In the genomic region with DNA sequence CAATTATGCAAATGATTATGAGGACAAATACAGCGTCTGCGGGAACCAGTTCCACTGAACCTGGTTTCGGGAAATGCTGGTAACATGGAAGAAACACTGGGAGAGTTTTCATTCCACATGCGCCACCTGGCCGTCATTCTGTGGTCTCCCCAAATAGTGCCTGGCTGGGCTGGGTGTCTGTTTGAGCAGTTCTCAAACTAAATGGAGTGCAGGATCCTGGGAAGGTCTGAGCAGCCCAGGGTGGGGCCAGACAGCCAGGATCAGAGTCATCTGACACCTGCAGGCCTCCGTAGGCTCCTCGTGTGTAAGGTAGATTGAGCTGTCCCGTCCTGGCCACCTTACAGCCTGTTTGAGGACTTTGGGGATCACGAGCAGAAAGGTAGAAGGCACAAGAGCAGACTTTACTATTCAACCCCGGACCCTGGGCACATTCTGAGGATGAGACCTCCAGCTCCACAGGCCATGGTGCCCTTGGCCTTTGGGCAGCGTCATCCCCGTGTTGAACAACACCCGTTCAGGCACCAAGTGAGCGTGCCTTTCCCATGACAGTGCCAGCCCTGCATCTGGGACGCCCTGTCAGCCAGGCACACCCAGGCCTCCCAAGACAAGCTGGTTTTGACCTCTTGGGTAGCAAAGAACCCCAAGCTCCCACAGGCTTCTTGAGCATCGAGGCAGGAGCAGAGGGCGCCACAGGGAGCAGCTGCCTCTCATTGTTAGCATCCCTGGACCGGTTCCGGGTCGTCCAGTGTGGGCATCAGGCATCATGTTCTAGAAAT, we compare ENCODE assay signal across 17 cellular contexts.
DNase-seq lines count a peak whose midpoint lies in the region; ATAC-seq and TF ChIP-seq lines count a peak whose summit lies in the region.
"Had no signal": no experiment of that assay in that cellular context is flagged by ENCODE, and none has a peak within 500 bp of the region (broad histone marks: within the 10 kb centered on the region; RNA-seq: fewer than 3 reads in every experiment).

No MANE protein-coding gene starts in this region.

- H3K4me1 ChIP-seq in breast epithelium, result peaks cover 4 to 13% of the 10 kb centered on the region in 2 donors
- peaks cover 11% of the 10 kb centered on the region for H3K4me1 ChIP-seq in mammary epithelial cell (ENCODE audit: insufficient read depth, low read length)
- H3K4me1 ChIP-seq in lung (ENCODE audit: control insufficient read depth in 2 of 2, insufficient read depth in 2 of 2, low read length in 2 of 2), result peaks cover 0 to 5% of the 10 kb centered on the region in 2 donors
- H3K4me1 ChIP-seq in upper lobe of right lung, result peaks cover 6% of the 10 kb centered on the region

- H3K27me3 ChIP-seq in breast epithelium (no peaks in the 10 kb centered on the region), mammary epithelial cell (ENCODE audit: insufficient read depth, low read length) (no peaks in the 10 kb centered on the region), lung (ENCODE audit: control insufficient read depth, insufficient read depth) (no peaks in the 10 kb centered on the region), upper lobe of right lung (no peaks in the 10 kb centered on the region)
- H3K27me3 ChIP-seq: hepatocyte had no signal

- 93% methylated on average over 17 of the region's 20 CpGs for WGBS in mammary epithelial cell (ENCODE audit: low coverage, missing lambda C conversion rate)
- 84 to 90% methylated on average over 20 of the region's 20 CpGs for WGBS in lung, 2 donors

- peak overlapping the region in 1 of 3 donors; percentile 38 for H3K4me3 ChIP-seq in breast epithelium
- no peak overlapping the region for H3K4me3 ChIP-seq in mammary epithelial cell (replicated peaks in 1 of 3; ENCODE audit: insufficient read depth in 1 of 3, low read depth in 2 of 3, low read length in 3 of 3)
- H3K4me3 ChIP-seq in lung, result no peak overlapping the region
- no peak overlapping the region for H3K4me3 ChIP-seq in upper lobe of right lung
- H3K4me3 ChIP-seq: hepatocyte had no signal

- H3K4me2 ChIP-seq in mammary epithelial cell (ENCODE audit: insufficient read depth, low read depth, low read length), result no peak overlapping the region
- H3K4me2 ChIP-seq: hepatocyte had no signal

- TF ChIP-seq CTCF in breast epithelium (IDR thresholded peaks at IDR 0.05) (peak in 1 of 3 donors; percentile 46), mammary epithelial cell (conservative IDR thresholded peaks at IDR 0.05 in 1 of 2, IDR thresholded peaks at IDR 0.05 in 1 of 2; ENCODE audit: extremely low read depth in 1 of 2, insufficient read depth in 1 of 2, low read depth in 1 of 2, low read length in 2 of 2) (no peak), lung (IDR thresholded peaks at IDR 0.05; ENCODE audit: control extremely low read depth, extremely low read depth) (no peak), upper lobe of right lung (IDR thresholded peaks at IDR 0.05) (peak; percentile 24)

- no peaks in the 10 kb centered on the region for H4K20me1 ChIP-seq in mammary epithelial cell (ENCODE audit: insufficient read depth, low read length)

- CTCF ChIA-PET in mammary epithelial cell (lab: Charles Lee; ENCODE audit: low non-redundant PET), result no interaction called here

- DNase-seq in breast epithelium (ENCODE audit: low spot score in 2 of 2) (peak in 1 of 2 donors; percentile 67), mammary epithelial cell (no peak), lung (ENCODE audit: low spot score) (peak; percentile 46), upper lobe of right lung (no peak), mucosa of gallbladder (ENCODE audit: low spot score) (no peak)
- DNase-seq: activated CD4-positive, alpha-beta T cell treated with anti-CD3 and anti-CD28 coated beads, Interleukin-2, amount 50 U/mL, for 48 hours; cortex of kidney; GF-D8; KG1; NCI-H1417; NCI-H446 treated with DMSO at 0.1 percent for 48 hours; stimulated activated naive CD8-positive, alpha-beta T cell treated with anti-CD3 and anti-CD28 coated beads, Interleukin-15, amount 100 ng/mL, for 72 hours had no signal

- H3K9ac ChIP-seq in mammary epithelial cell (ENCODE audit: insufficient read depth, low read length), result no peak overlapping the region

- BruUV-seq in mammary epithelial cell (replicated peaks; lab: Mats Ljungman, UMichigan), result no TSS peak

- intact Hi-C loops in breast epithelium (cut with DNase I; ENCODE audit: low total_unique reads) (no loop called here), mammary epithelial cell (cut with micrococcal nuclease) (loop anchor here (5.0 kb wide), 1 partner anchor 55 kb away; no protein-coding TSS in a partner anchor), upper lobe of right lung (cut with DNase I) (no loop called here)

- dilution Hi-C loops in mammary epithelial cell (cut with HindIII; ENCODE audit: low sequenced_read_pairs), result no loop called here

- no peaks in the 10 kb centered on the region for H3K79me2 ChIP-seq in mammary epithelial cell (ENCODE audit: insufficient read depth, low read length)

- no peak overlapping the region for H2AFZ ChIP-seq in mammary epithelial cell (ENCODE audit: low read depth, low read length)
- H2AFZ ChIP-seq: hepatocyte had no signal

- no peaks in the 10 kb centered on the region for H3K36me3 ChIP-seq in breast epithelium
- H3K36me3 ChIP-seq in mammary epithelial cell (ENCODE audit: insufficient read depth, low read length), result no peaks in the 10 kb centered on the region
- peaks cover 0 to 6% of the 10 kb centered on the region in 2 donors for H3K36me3 ChIP-seq in lung (ENCODE audit: control insufficient read depth in 2 of 2, insufficient read depth in 2 of 2, low read length in 2 of 2)
- no peaks in the 10 kb centered on the region for H3K36me3 ChIP-seq in upper lobe of right lung

- TF ChIP-seq POLR2A in breast epithelium (IDR thresholded peaks at IDR 0.05), result no peak

- H3K27ac ChIP-seq in breast epithelium (peak overlapping the region; percentile 83 to 86), mammary epithelial cell (ENCODE audit: insufficient read depth, low read depth, low read length) (no peak overlapping the region), angular gyrus (ENCODE audit: low read depth, low read length) (peak overlapping the region; percentile 10), lung (ENCODE audit: low read depth in 1 of 2, low read length in 1 of 2) (no peak overlapping the region), upper lobe of right lung (no peak overlapping the region)
- H3K27ac ChIP-seq: hepatocyte had no signal

- H3K9me3 ChIP-seq in breast epithelium (no peaks in the 10 kb centered on the region), mammary epithelial cell (replicated peaks; ENCODE audit: insufficient read depth, low read length) (no peaks in the 10 kb centered on the region), lung (ENCODE audit: control insufficient read depth in 2 of 2, insufficient read depth in 1 of 2, low read length in 1 of 2) (no peaks in the 10 kb centered on the region), upper lobe of right lung (no peaks in the 10 kb centered on the region)

- in situ Hi-C loops in mammary epithelial cell (cut with MboI; ENCODE audit: low sequenced_read_pairs in 2 of 2), result no loop called here

- ATAC-seq in lung (ENCODE audit: insufficient read depth, low FRiP score), result peak; percentile 40
- ATAC-seq in upper lobe of right lung, result peak; percentile 74
- no peak for ATAC-seq in HG02588 (IDR thresholded peaks at IDR 0.05; ENCODE audit: unreplicated experiment)
- no peak for ATAC-seq in GM18909 (IDR thresholded peaks at IDR 0.05; ENCODE audit: poor library complexity, unreplicated experiment)
- ATAC-seq: SK-N-SH treated with all-trans-retinoic acid at 6 μM for 48 hours had no signal

Comparison
In these comparisons a context has a peak if more than half of its experiments do, and no peak if none do; other contexts are left out.
1. H3K27ac ChIP-seq: peak in breast epithelium (2 of 2) and angular gyrus (single experiment); none in mammary epithelial cell (single experiment), lung (0 of 2) and upper lobe of right lung (single experiment).
2. ATAC-seq: peak in lung (single experiment) and upper lobe of right lung (single experiment); none in HG02588 (single experiment) and GM18909 (single experiment).